In the genomic region with DNA sequence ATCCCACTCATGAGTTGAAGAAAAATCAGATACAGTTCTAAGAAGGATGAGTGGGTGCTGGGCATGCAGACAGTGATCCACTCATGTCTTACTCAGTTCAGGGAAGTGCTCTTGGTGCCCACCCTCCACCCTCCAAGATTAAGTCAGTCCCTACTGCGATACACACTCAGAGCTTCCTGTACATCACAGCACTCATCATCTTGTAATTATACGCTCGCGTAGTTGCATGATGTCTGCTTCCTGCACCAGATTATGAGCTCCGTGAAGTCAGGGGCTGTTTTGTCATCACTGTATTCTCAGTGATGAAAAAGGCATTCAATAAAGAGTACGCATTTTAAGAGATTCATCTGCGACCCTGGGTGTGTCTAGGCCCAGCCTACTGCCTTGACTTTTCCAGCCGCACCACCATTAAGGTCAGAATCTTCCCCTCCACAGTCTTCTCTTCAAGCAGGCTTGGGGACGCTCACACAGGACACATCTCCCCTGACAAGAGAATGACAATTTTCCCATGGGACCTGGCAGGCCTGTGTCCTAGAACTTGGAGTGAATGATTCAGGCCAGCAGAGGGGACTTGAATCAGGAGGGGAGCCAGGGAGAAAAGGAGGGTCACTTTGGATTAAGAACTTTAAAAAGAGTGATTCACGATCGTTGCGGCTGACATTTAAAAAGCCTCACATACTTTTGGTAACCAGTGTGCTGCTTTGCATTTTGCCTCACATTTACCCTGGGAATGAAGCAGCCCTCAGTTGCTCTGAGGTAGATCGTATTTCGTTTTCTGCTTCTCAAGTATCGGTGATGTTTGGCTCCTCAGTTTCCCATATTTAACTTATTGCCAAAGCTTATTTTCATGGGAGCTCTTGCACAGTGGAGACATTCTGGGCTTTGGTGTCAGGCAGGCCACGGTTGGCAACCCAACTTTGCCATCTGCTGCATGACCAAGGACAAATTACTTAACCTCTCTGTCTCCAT, we compare ENCODE assay signal across 31 cellular contexts. TPM values are rescaled to one million over a fixed set of nuclear protein-coding genes. Genes with fewer than 3 reads are reported as not detected.
DNase-seq lines count a peak whose midpoint lies in the region; TF ChIP-seq lines count a peak whose summit lies in the region.
"Had no signal": no experiment of that assay in that cellular context is flagged by ENCODE, and none has a peak within 500 bp of the region (broad histone marks: within the 10 kb centered on the region; RNA-seq: fewer than 3 reads in every experiment).

No MANE protein-coding gene starts in this region.

- H3K79me1 ChIP-seq in neuronal stem cell (ENCODE audit: low read depth, low read length), result no peaks in the 10 kb centered on the region

- no peak overlapping the region for H2AK5ac ChIP-seq in neuronal stem cell (ENCODE audit: low read depth, low read length)

- H2BK120ac ChIP-seq in neuronal stem cell (ENCODE audit: low read depth, low read length), result no peak overlapping the region

- no peak overlapping the region for H2BK5ac ChIP-seq in neuronal stem cell (ENCODE audit: low read length)

- H2BK15ac ChIP-seq in neuronal stem cell (ENCODE audit: low read length), result no peak overlapping the region

- no peak overlapping the region for H2BK12ac ChIP-seq in neuronal stem cell (ENCODE audit: low read length)

- H3K4ac ChIP-seq in neuronal stem cell (ENCODE audit: low read length), result no peak overlapping the region

- peak overlapping the region; percentile 84 for H2AFZ ChIP-seq in osteoblast (ENCODE audit: low read length)
- H2AFZ ChIP-seq in neuronal stem cell (ENCODE audit: low read length), result no peak overlapping the region

- no peak overlapping the region for H4K91ac ChIP-seq in neuronal stem cell (ENCODE audit: low read depth, low read length, poor library complexity)

- no peak overlapping the region for H3K23ac ChIP-seq in neuronal stem cell (ENCODE audit: low read depth, low read length, poor library complexity)

- no peak overlapping the region for H4K8ac ChIP-seq in neuronal stem cell (ENCODE audit: low read depth, low read length)

- DNase-seq in ELR (ENCODE audit: low read depth) (peak; percentile 17), SK-N-DZ (ENCODE audit: low spot score) (peak; percentile 36), dermis blood vessel endothelial cell (peak; percentile 40), osteoblast (ENCODE audit: insufficient read length, low spot score, missing footprints) (peak; percentile 96), iPS-NIHi11 (ENCODE audit: low spot score) (no peak), GM10266 (ENCODE audit: extremely low spot score) (no peak), neuronal stem cell (ENCODE audit: low spot score) (no peak), COLO829 (ENCODE audit: low spot score) (no peak)
- DNase-seq: ACHN; activated CD4-positive, alpha-beta T cell treated with anti-CD3 and anti-CD28 coated beads, Interleukin-2, amount 50 U/mL, for 1 hour; activated CD4-positive, CD25-positive, alpha-beta regulatory T cell; activated naive CD4-positive, alpha-beta T cell; activated naive CD8-positive, alpha-beta T cell treated with anti-CD3 and anti-CD28 coated beads, Interleukin-2, amount 50 U/mL, for 24 hours; BE2C; CD8-positive, alpha-beta T cell; effector CD4-positive, alpha-beta T cell; left ventricle myocardium superior; mesendoderm; NCI-H1417; NCI-H2029 treated with DMSO at 0.1 percent for 48 hours; NCI-H2227 treated with DMSO at 0.1 percent for 48 hours; NK-92 treated with Interleukin-12 subunit alpha and Interleukin-12 subunit beta, amount 100 ng/mL, for 24 hours; PC-3; posterior cingulate gyrus; SK-N-SH; stimulated activated CD4-positive, alpha-beta T cell treated with anti-CD3 and anti-CD28 coated beads, Interleukin-4, amount 100 ng/mL, for 1 hour; stomach; thyroid gland; uterus had no signal

- peaks cover 17% of the 10 kb centered on the region for H3K4me1 ChIP-seq in osteoblast (ENCODE audit: insufficient read depth, low read length)
- peaks cover 0 to 3% of the 10 kb centered on the region in 2 donors for H3K4me1 ChIP-seq in neuronal stem cell (ENCODE audit: control insufficient read depth in 2 of 2, insufficient read depth in 1 of 2, low read depth in 1 of 2, low read length in 2 of 2)
- H3K4me1 ChIP-seq: BE2C, stomach, uterus had no signal

- no CpG with 5 or more reads among the region's 16 CpGs for WGBS in neuronal stem cell (ENCODE audit: extremely low coverage in 2 of 2, insufficient read length in 2 of 2, insufficient replicate concordance in 1 of 2), 2 donors

- H3K4me2 ChIP-seq in osteoblast (ENCODE audit: insufficient read depth, low read length) (peak overlapping the region; percentile 70), neuronal stem cell (ENCODE audit: insufficient read depth, low read length, poor library complexity, severe bottlenecking) (no peak overlapping the region)
- H3K4me2 ChIP-seq: KMS-11, SK-N-SH had no signal

- no peaks in the 10 kb centered on the region for H4K20me1 ChIP-seq in osteoblast (ENCODE audit: insufficient read depth, low read length)

- H3K27ac ChIP-seq in osteoblast (ENCODE audit: low read depth, low read length), result peak overlapping the region; percentile 81
- H3K27ac ChIP-seq in neuronal stem cell (replicated peaks; ENCODE audit: low read length), result no peak overlapping the region
- H3K27ac ChIP-seq: KMS-11, right atrium auricular region, stomach, thyroid gland, uterus had no signal

- H3K27me3 ChIP-seq in osteoblast (ENCODE audit: insufficient read depth, low read length) (no peaks in the 10 kb centered on the region), neuronal stem cell (ENCODE audit: control insufficient read depth in 3 of 3, insufficient read depth in 3 of 3, low read depth in 1 of 3, low read length in 3 of 3) (peaks cover 0 to 44% (median 5%) of the 10 kb centered on the region in 3 experiments)
- H3K27me3 ChIP-seq: BE2C, right atrium auricular region, stomach, thyroid gland, uterus had no signal

- H3K4me3 ChIP-seq in osteoblast (ENCODE audit: insufficient read depth, low read length) (peak overlapping the region; percentile 29), neuronal stem cell (ENCODE audit: low read length in 2 of 2) (no peak overlapping the region)
- H3K4me3 ChIP-seq: right atrium auricular region, stomach, thyroid gland, uterus had no signal

- H3K18ac ChIP-seq in neuronal stem cell (ENCODE audit: low read length), result no peak overlapping the region

- no peaks in the 10 kb centered on the region for H3K36me3 ChIP-seq in osteoblast (ENCODE audit: insufficient read depth, low read length)
- H3K36me3 ChIP-seq in neuronal stem cell (replicated peaks in 1 of 2; ENCODE audit: control insufficient read depth in 2 of 2, insufficient read depth in 2 of 2, low read length in 2 of 2), result no peaks in the 10 kb centered on the region
- H3K36me3 ChIP-seq: BE2C, right atrium auricular region, stomach, thyroid gland, uterus had no signal

- H3K14ac ChIP-seq in neuronal stem cell (ENCODE audit: low read length), result no peak overlapping the region

- TF ChIP-seq CTCF in osteoblast (IDR thresholded peaks at IDR 0.05; ENCODE audit: extremely low read depth, low read depth, low read length) (no peak), GM10266 (IDR thresholded peaks at IDR 0.05; ENCODE audit: control insufficient read depth, insufficient read depth, low read depth, missing control alignments) (no peak)

- no peak overlapping the region for H3K9ac ChIP-seq in neuronal stem cell (ENCODE audit: low read depth, low read length, poor library complexity)
- H3K9ac ChIP-seq: KMS-11, SK-N-SH had no signal

- H3K79me2 ChIP-seq in osteoblast (ENCODE audit: insufficient read depth, low read length), result no peaks in the 10 kb centered on the region

- H3K9me3 ChIP-seq in osteoblast (ENCODE audit: low read depth, low read length) (no peaks in the 10 kb centered on the region), neuronal stem cell (replicated peaks in 1 of 2; ENCODE audit: control insufficient read depth in 2 of 2, insufficient read depth in 1 of 2, low read depth in 1 of 2, low read length in 2 of 2) (no peaks in the 10 kb centered on the region)
- H3K9me3 ChIP-seq: BE2C, right atrium auricular region, SK-N-SH, stomach, thyroid gland, uterus had no signal

RNA-seq across cellular contexts. Expression of gene PDE8A, which starts 7.9 kb away (rescaled TPM):
- polyA plus RNA-seq in SK-N-DZ (2014; cell fraction: cytosol; rRNA removed), result 13.0 and 15.0 TPM in 2 replicates
- polyA plus RNA-seq in SK-N-DZ (2014; cell fraction: nucleus; rRNA removed), result 33.6 and 52.2 TPM in 2 replicates
- total RNA-seq in dermis blood vessel endothelial cell (69.8 and 85.3 TPM in 2 replicates), osteoblast (30.4 and 38.3 TPM in 2 replicates)
- polyA plus RNA-seq in neuronal stem cell (2013, experiment 1 of 2), result 2.8 TPM
- polyA plus RNA-seq in neuronal stem cell (2013, experiment 2 of 2), result 3.8 TPM

Comparison
In these comparisons a context has a peak if more than half of its experiments do, and no peak if none do; other contexts are left out.
1. DNase-seq: peak in ELR (single experiment), SK-N-DZ (single experiment), dermis blood vessel endothelial cell (single experiment) and osteoblast (single experiment); none in iPS-NIHi11 (single experiment), GM10266 (single experiment), neuronal stem cell (single experiment) and COLO829 (single experiment).